In genomic region chr14:105485720-105486332, GRCh38 we compare ENCODE assay signal across 1 cellular context.
TF ChIP-seq lines count a peak whose summit lies in the region.

No MANE protein-coding gene starts in this region.

TF ChIP-seq in HepG2, 621 proteins besides CTCF, POLR2A, EP300 and RAD21 (continued from another document and continues in another):
- no peak for TF ChIP-seq NR2C2 (CRISPR knock-in tag; IDR thresholded peaks at IDR 0.05; ENCODE audit: borderline replicate concordance)
- peak; percentile 53; the same call in 1 of the 2 replicates for TF ChIP-seq ARID4A (CRISPR knock-in tag; IDR thresholded peaks at IDR 0.05; ENCODE audit: borderline replicate concordance)
- no peak for TF ChIP-seq ZNF678 (CRISPR knock-in tag; IDR thresholded peaks at IDR 0.05)
- peak; percentile 45; the same call in 1 of the 2 replicates for TF ChIP-seq MED1 (CRISPR knock-in tag; IDR thresholded peaks at IDR 0.05)
- TF ChIP-seq ISL2 (CRISPR knock-in tag; IDR thresholded peaks at IDR 0.05): 0 out of 2 replicates have a peak, but pooled peaks have one; percentile 22
- TF ChIP-seq ZNF629 (CRISPR knock-in tag; conservative IDR thresholded peaks at IDR 0.05): no peak
- TF ChIP-seq LCORL (IDR thresholded peaks at IDR 0.05): no peak
- TF ChIP-seq LCORL (CRISPR knock-in tag; IDR thresholded peaks at IDR 0.05): peak; percentile 70
- TF ChIP-seq ZSCAN25 (CRISPR knock-in tag; IDR thresholded peaks at IDR 0.05): 0 out of 2 replicates have a peak, but pooled peaks have one; percentile 45
- TF ChIP-seq KDM1A (CRISPR knock-in tag; IDR thresholded peaks at IDR 0.05): no peak
- no peak for TF ChIP-seq ZNF784 (CRISPR knock-in tag; IDR thresholded peaks at IDR 0.05; ENCODE audit: borderline replicate concordance)
- TF ChIP-seq PPARG (CRISPR knock-in tag; conservative IDR thresholded peaks at IDR 0.05): no peak
- TF ChIP-seq ETV6 (CRISPR knock-in tag; conservative IDR thresholded peaks at IDR 0.05): no peak
- TF ChIP-seq ZNF691 (CRISPR knock-in tag; IDR thresholded peaks at IDR 0.05; ENCODE audit: borderline replicate concordance, low read depth): 0 out of 2 replicates have a peak, but pooled peaks have one; percentile 60
- TF ChIP-seq ZNF414 (CRISPR knock-in tag; IDR thresholded peaks at IDR 0.05): no peak
- no peak for TF ChIP-seq HINFP (CRISPR knock-in tag; IDR thresholded peaks at IDR 0.05; ENCODE audit: low read depth)
- peak; percentile 74; the same call in 1 of the 2 replicates for TF ChIP-seq KDM2A (CRISPR knock-in tag; IDR thresholded peaks at IDR 0.05; ENCODE audit: borderline replicate concordance, low read depth)
- TF ChIP-seq SIN3B (IDR thresholded peaks at IDR 0.05; ENCODE audit: low read length): no peak
- peak; percentile 96 for TF ChIP-seq ZFX (CRISPR knock-in tag; IDR thresholded peaks at IDR 0.05; ENCODE audit: low read depth)
- no peak for TF ChIP-seq SP140L (CRISPR knock-in tag; IDR thresholded peaks at IDR 0.05; ENCODE audit: borderline replicate concordance)
- TF ChIP-seq SP4 (CRISPR knock-in tag; IDR thresholded peaks at IDR 0.05): no peak
- no peak for TF ChIP-seq TCF7L2 (IDR thresholded peaks at IDR 0.05; ENCODE audit: low read depth, low read length)
- TF ChIP-seq ATF4 (CRISPR knock-in tag; IDR thresholded peaks at IDR 0.05): no peak
- no peak for TF ChIP-seq SRSF9 (IDR thresholded peaks at IDR 0.05; ENCODE audit: borderline replicate concordance, insufficient read depth, low read depth, low read length, poor library complexity, severe bottlenecking)
- TF ChIP-seq MYC (CRISPR knock-in tag; IDR thresholded peaks at IDR 0.05; ENCODE audit: borderline replicate concordance): 0 out of 2 replicates have a peak, but pooled peaks have one; percentile 19
- TF ChIP-seq ZNF44 (CRISPR knock-in tag; IDR thresholded peaks at IDR 0.05): no peak
- TF ChIP-seq ZGPAT (CRISPR knock-in tag; IDR thresholded peaks at IDR 0.05): peak; percentile 42; the same call in 1 of the 2 replicates
- TF ChIP-seq SYNCRIP (IDR thresholded peaks at IDR 0.05; ENCODE audit: insufficient read depth, low read depth, low read length): no peak
- TF ChIP-seq BRCA1 (CRISPR knock-in tag; IDR thresholded peaks at IDR 0.05): no peak
- TF ChIP-seq THAP9 (CRISPR knock-in tag; IDR thresholded peaks at IDR 0.05; ENCODE audit: borderline replicate concordance): no peak
- no peak for TF ChIP-seq DRAP1 (CRISPR knock-in tag; IDR thresholded peaks at IDR 0.05)
- peak; percentile 85 for TF ChIP-seq HOXA3 (CRISPR knock-in tag; IDR thresholded peaks at IDR 0.05)
- TF ChIP-seq ZBTB26 (CRISPR knock-in tag; IDR thresholded peaks at IDR 0.05; ENCODE audit: borderline replicate concordance): peak; percentile 17; the same call in 1 of the 2 replicates
- TF ChIP-seq KAT2B (IDR thresholded peaks at IDR 0.05; ENCODE audit: borderline replicate concordance, low read depth, low read length): no peak
- peak; percentile 53 for TF ChIP-seq UBTF (CRISPR knock-in tag; IDR thresholded peaks at IDR 0.05)
- TF ChIP-seq SETDB1 (CRISPR knock-in tag; IDR thresholded peaks at IDR 0.05; ENCODE audit: borderline replicate concordance): no peak
- no peak for TF ChIP-seq REL (CRISPR knock-in tag; conservative IDR thresholded peaks at IDR 0.05)
- no peak for TF ChIP-seq PAX8 (CRISPR knock-in tag; IDR thresholded peaks at IDR 0.05; ENCODE audit: borderline replicate concordance)
- TF ChIP-seq ZC3H13 (CRISPR knock-in tag; IDR thresholded peaks at IDR 0.05): no peak
- TF ChIP-seq ZNF644 (CRISPR knock-in tag; IDR thresholded peaks at IDR 0.05; ENCODE audit: low read depth): 0 out of 2 replicates have a peak, but pooled peaks have one; percentile 31
- 0 out of 2 replicates have a peak, but pooled peaks have one; percentile 21 for TF ChIP-seq RELA (CRISPR knock-in tag; IDR thresholded peaks at IDR 0.05)
- no peak for TF ChIP-seq U2AF1 (optimal IDR thresholded peaks at IDR 0.05; ENCODE audit: low read depth, low read length)
- TF ChIP-seq MYPOP (CRISPR knock-in tag; IDR thresholded peaks at IDR 0.05): 0 out of 2 replicates have a peak, but pooled peaks have one; percentile 41
- no peak for TF ChIP-seq ZNF850 (CRISPR knock-in tag; conservative IDR thresholded peaks at IDR 0.05)
- TF ChIP-seq SUZ12 (IDR thresholded peaks at IDR 0.05; ENCODE audit: low read depth, low read length): no peak
